1 cellular context compared by ENCODE assay signal in genomic region chr1:114581335-114582287, GRCh38.
TF ChIP-seq lines count a peak whose summit lies in the region.

TSS of gene BCAS2 (minus strand) at chr1:114581615. CDS start at chr1:114581591, 24 bp downstream.

TF ChIP-seq in H1, 55 proteins besides CTCF, POLR2A, EP300 and RAD21 (continued from another document):
- TF ChIP-seq CHD7 (IDR thresholded peaks at IDR 0.05; ENCODE audit: insufficient replicate concordance, low read length): peak; percentile 56
- TF ChIP-seq TBP (IDR thresholded peaks at IDR 0.05; ENCODE audit: low read depth, low read length): peak; percentile 90
- TF ChIP-seq NRF1 (IDR thresholded peaks at IDR 0.05; ENCODE audit: low read depth, low read length): no peak
- peak; percentile 93 for TF ChIP-seq TAF1 (IDR thresholded peaks at IDR 0.05; ENCODE audit: low read depth, low read length)
- TF ChIP-seq NANOG (IDR thresholded peaks at IDR 0.05; ENCODE audit: insufficient read depth, low read depth, low read length, poor library complexity, severe bottlenecking): no peak
- TF ChIP-seq PHF8 (conservative IDR thresholded peaks at IDR 0.05; ENCODE audit: low read depth, low read length): peak; percentile 86
- 0 out of 2 replicates have a peak, but pooled peaks have one; percentile 11 for TF ChIP-seq JUND (IDR thresholded peaks at IDR 0.05; ENCODE audit: low read length)
- peak; percentile 66 for TF ChIP-seq MAX (IDR thresholded peaks at IDR 0.05)
- TF ChIP-seq TAF7 (optimal IDR thresholded peaks at IDR 0.05; ENCODE audit: borderline replicate concordance, low read depth, low read length): peak; percentile 80
- TF ChIP-seq RNF2 (IDR thresholded peaks at IDR 0.05; ENCODE audit: borderline replicate concordance, low read depth, low read length, missing control alignments, poor library complexity, severe bottlenecking): no peak
- peak; percentile 86; the same call in 1 of the 2 replicates for TF ChIP-seq GABPA (IDR thresholded peaks at IDR 0.05; ENCODE audit: borderline replicate concordance, insufficient read depth, low read length)
- TF ChIP-seq ATF2 (IDR thresholded peaks at IDR 0.05; ENCODE audit: low read length): peak; percentile 84
TF ChIP-seq in H1: peak in this region for 21.
